In genomic region chr16:85037050-85037410, GRCh38 we compare ENCODE assay signal across 9 cellular contexts. TPM values are rescaled to one million over a fixed set of nuclear protein-coding genes. Genes with fewer than 3 reads are reported as not detected.
DNase-seq lines count a peak whose midpoint lies in the region; ATAC-seq and TF ChIP-seq lines count a peak whose summit lies in the region.
"Had no signal": no experiment of that assay in that cellular context is flagged by ENCODE, and none has a peak within 500 bp of the region (broad histone marks: within the 10 kb centered on the region; RNA-seq: fewer than 3 reads in every experiment).

No MANE protein-coding gene starts in this region.

- TF ChIP-seq CTCF in HEK293 (tag by site-specific recombination; IDR thresholded peaks at IDR 0.05) (no peak), gastrocnemius medialis (IDR thresholded peaks at IDR 0.05 in 4 of 5, conservative IDR thresholded peaks at IDR 0.05 in 1 of 5) (no peak)

- no peak for TF ChIP-seq POLR2A in gastrocnemius medialis (IDR thresholded peaks at IDR 0.05)

- DNase-seq in SJCRH30 (peak; percentile 34 to 59), fibroblast of gingiva (ENCODE audit: low read depth) (peak; percentile 65), gastrocnemius medialis (peak in 1 of 2 donors; percentile 31), germinal center (ENCODE audit: low spot score) (no peak), left ventricle myocardium superior (no peak), GOT3 (lab: John Stamatoyannopoulos, UW) (no peak)
- DNase-seq: central memory CD4-positive, alpha-beta T cell; ovary had no signal

- H3K4me1 ChIP-seq in HEK293 (ENCODE audit: control insufficient read depth, insufficient read depth, low read length) (peaks cover 3% of the 10 kb centered on the region; the same call in 1 of the 2 replicates), SJCRH30 (peaks cover 9% of the 10 kb centered on the region; the same call in 1 of the 2 replicates), gastrocnemius medialis (peaks cover 3 to 11% of the 10 kb centered on the region in 2 donors)

- H3K9me3 ChIP-seq in HEK293 (ENCODE audit: control insufficient read depth, insufficient read depth, low read depth, low read length) = no peaks in the 10 kb centered on the region
- H3K9me3 ChIP-seq in SJCRH30 (replicated peaks) = no peaks in the 10 kb centered on the region
- H3K9me3 ChIP-seq in gastrocnemius medialis = no peaks in the 10 kb centered on the region
- H3K9me3 ChIP-seq: ovary had no signal

- POLR2A ChIA-PET in HEK293 (lab: Yijun Ruan, JAX) = no interaction called here

- CTCF ChIA-PET in HEK293 (lab: Yijun Ruan, JAX) = no interaction called here

- in situ Hi-C loops in gastrocnemius medialis (cut with MboI; ENCODE audit: low sequenced_read_pairs in 4 of 4) = no loop called here

- H3K36me3 ChIP-seq in HEK293 (ENCODE audit: control insufficient read depth in 2 of 2, insufficient read depth in 1 of 2, low read length in 2 of 2) (peaks cover 0 to 2% of the 10 kb centered on the region in 2 experiments; a peak in 1 of 3 replicates), SJCRH30 (no peaks in the 10 kb centered on the region), gastrocnemius medialis (no peaks in the 10 kb centered on the region)
- H3K36me3 ChIP-seq: ovary had no signal

- intact Hi-C loops in gastrocnemius medialis (cut with DNase I; ENCODE audit: low total_unique reads) = no loop called here
- intact Hi-C loops in left ventricle myocardium superior (cut with micrococcal nuclease) = no loop called here

- no peak overlapping the region for H3K27ac ChIP-seq in HEK293 (ENCODE audit: extremely low read depth, low read depth, low read length)
- no peak overlapping the region for H3K27ac ChIP-seq in SJCRH30
- H3K27ac ChIP-seq in gastrocnemius medialis = peak overlapping the region in 1 of 4 donors; percentile 27
- H3K27ac ChIP-seq: ovary had no signal

- H3K4me3 ChIP-seq in HEK293 (ENCODE audit: low read depth, low read length) (no peak overlapping the region), SJCRH30 (no peak overlapping the region), gastrocnemius medialis (no peak overlapping the region)
- H3K4me3 ChIP-seq: ovary had no signal

- ATAC-seq in gastrocnemius medialis (peak; percentile 47 to 71), left ventricle myocardium superior (no peak)

- H3K27me3 ChIP-seq in SJCRH30 (no peaks in the 10 kb centered on the region), gastrocnemius medialis (no peaks in the 10 kb centered on the region)
- H3K27me3 ChIP-seq: ovary had no signal

TF ChIP-seq in HEK293, 187 proteins besides CTCF, POLR2A, EP300 and RAD21:
- TF ChIP-seq ZNF266 (tag by site-specific recombination; IDR thresholded peaks at IDR 0.05; ENCODE audit: low read depth) (no peak), ZNF629 (tag by site-specific recombination; IDR thresholded peaks at IDR 0.05) (peak; percentile 73), ZBTB21 (tag by site-specific recombination; IDR thresholded peaks at IDR 0.05) (peak; percentile 69), ZNF138 (tag by site-specific recombination; IDR thresholded peaks at IDR 0.05; ENCODE audit: borderline replicate concordance) (no peak), KLF17 (tag by site-specific recombination; IDR thresholded peaks at IDR 0.05) (peak; percentile 25; the same call in 1 of the 2 replicates), YY2 (tag by site-specific recombination; IDR thresholded peaks at IDR 0.05) (peak; percentile 36; the same call in 1 of the 2 replicates), ZNF366 (tag by site-specific recombination; conservative IDR thresholded peaks at IDR 0.05) (peak; percentile 70), ZNF416 (tag by site-specific recombination; IDR thresholded peaks at IDR 0.05) (no peak), ZNF391 (tag by site-specific recombination; IDR thresholded peaks at IDR 0.05; ENCODE audit: borderline replicate concordance, low read depth) (no peak), PRDM1 (tag by site-specific recombination; IDR thresholded peaks at IDR 0.05) (peak; percentile 95), ZNF335 (tag by site-specific recombination; conservative IDR thresholded peaks at IDR 0.05) (peak; percentile 27; the same call in 1 of the 2 replicates), SP7 (tag by site-specific recombination; IDR thresholded peaks at IDR 0.05) (0 out of 2 replicates have a peak, but pooled peaks have one; percentile 28), SP2 (tag by site-specific recombination; IDR thresholded peaks at IDR 0.05) (0 out of 2 replicates have a peak, but pooled peaks have one; percentile 29)
TF ChIP-seq in HEK293: peak in this region for 9.

RNA-seq across cellular contexts. Expression of gene KIAA0513, which starts 9.4 kb away (rescaled TPM):
- total RNA-seq in SJCRH30 (2014; rRNA removed; shearing (Covaris generic)) = 1.3 and 2.4 TPM in 2 replicates
- total RNA-seq in gastrocnemius medialis (10 to 100 TPM in 3 of 4 donors, 1 to 10 TPM in 1; 8.2 to 22.4 (median 21.4) TPM), left ventricle myocardium superior (9.5 TPM)

RNA-seq across cellular contexts. Expression of gene ZDHHC7, which starts 25.7 kb away (rescaled TPM):
- 18.5 and 20.3 TPM in 2 replicates for total RNA-seq in SJCRH30 (2014; rRNA removed; shearing (Covaris generic))
- total RNA-seq in gastrocnemius medialis = 10 to 100 TPM; 55.0 to 93.5 (median 68.4) TPM
- total RNA-seq in left ventricle myocardium superior = 37.1 TPM

Comparison
In these comparisons a context has a peak if more than half of its experiments do, and no peak if none do; other contexts are left out.
1. DNase-seq: peak in SJCRH30 (2 of 2) and fibroblast of gingiva (single experiment); none in germinal center (single experiment), left ventricle myocardium superior (single experiment) and GOT3 (single experiment).